In genomic region chr1:110618668-110619067, GRCh38 we compare ENCODE assay signal across 8 cellular contexts. TPM values are rescaled to one million over a fixed set of nuclear protein-coding genes. Genes with fewer than 3 reads are reported as not detected.
"Had no signal": no experiment of that assay in that cellular context is flagged by ENCODE, and none has a peak within 500 bp of the region (broad histone marks: within the 10 kb centered on the region; RNA-seq: fewer than 3 reads in every experiment).

No MANE protein-coding gene starts in this region.

- H3K9me3 ChIP-seq: gastrocnemius medialis, lower lobe of right lung, transverse colon had no signal

- H3K27me3 Mint-ChIP-seq: activated CD4-positive, alpha-beta T cell treated with anti-CD3 and anti-CD28 coated beads for 36 hours had no signal

- H3K27ac ChIP-seq: gastrocnemius medialis, heart left ventricle had no signal

- H3K27ac Mint-ChIP-seq: progenitor cell of endocrine pancreas had no signal

RNA-seq across cellular contexts. Expression of gene KCNA2, which starts 12.5 kb away (rescaled TPM):
- total RNA-seq: dermis microvascular lymphatic vessel endothelial cell, myocyte had no signal

RNA-seq across cellular contexts. Expression of gene KCNA3, which starts 56.1 kb away (rescaled TPM):
- total RNA-seq: dermis microvascular lymphatic vessel endothelial cell, myocyte had no signal
